In genomic region chr12:104219361-104219892, GRCh38 we compare ENCODE assay signal across 8 cellular contexts. TPM values are rescaled to one million over a fixed set of nuclear protein-coding genes. Genes with fewer than 3 reads are reported as not detected.
DNase-seq lines count a peak whose midpoint lies in the region; ATAC-seq and TF ChIP-seq lines count a peak whose summit lies in the region.

No MANE protein-coding gene starts in this region.

- no peaks in the 10 kb centered on the region for H3K36me3 Mint-ChIP-seq in stimulated activated naive B cell treated with anti-CD40 and anti-IgM and Interleukin-4, amounts not matched to agents 10 μg/mL and 1 μg/mL and 100 μg/mL, for 72 hours

- peak overlapping the region in 1 of 2 donors; percentile 20 for H3K4me3 Mint-ChIP-seq in stimulated activated naive B cell treated with anti-CD40 and anti-IgM and Interleukin-4, amounts not matched to agents 10 μg/mL and 1 μg/mL and 100 μg/mL, for 72 hours

- no peak overlapping the region for H3K4me3 ChIP-seq in cardiac muscle cell

- TF ChIP-seq CTCF in AG09319 (IDR thresholded peaks at IDR 0.05; ENCODE audit: low read depth, low read length) (no peak), VCaP (conservative IDR thresholded peaks at IDR 0.05) (no peak), cardiac muscle cell (IDR thresholded peaks at IDR 0.05; ENCODE audit: low read depth, low read length) (no peak)

- H3K27me3 Mint-ChIP-seq in stimulated activated naive B cell treated with anti-CD40 and anti-IgM and Interleukin-4, amounts not matched to agents 10 μg/mL and 1 μg/mL and 100 μg/mL, for 72 hours: peaks cover 0 to 25% of the 10 kb centered on the region in 2 donors

- no peaks in the 10 kb centered on the region for H3K27me3 ChIP-seq in cardiac muscle cell

- peaks cover 19 to 34% of the 10 kb centered on the region in 2 donors for H3K4me1 Mint-ChIP-seq in stimulated activated naive B cell treated with anti-CD40 and anti-IgM and Interleukin-4, amounts not matched to agents 10 μg/mL and 1 μg/mL and 100 μg/mL, for 72 hours

- peak overlapping the region; percentile 70 for H3K27ac Mint-ChIP-seq in stimulated activated naive B cell treated with anti-CD40 and anti-IgM and Interleukin-4, amounts not matched to agents 10 μg/mL and 1 μg/mL and 100 μg/mL, for 72 hours

- H3K4me1 ChIP-seq in cardiac muscle cell (ENCODE audit: low read depth): peaks cover 4% of the 10 kb centered on the region

- H3K27ac ChIP-seq in VCaP (peak overlapping the region; percentile 97), cardiac muscle cell (peak overlapping the region; percentile 65)

- DNase-seq in AG09319 (ENCODE audit: extremely low read depth, low read depth): peak; percentile 94
- peak; percentile 97 for DNase-seq in HS-5 (ENCODE audit: low read depth)
- DNase-seq in cardiac muscle cell (ENCODE audit: low read depth in 1 of 2, low spot score in 1 of 2): peak in 1 of 2 donors; percentile 99
- no peak for DNase-seq in stimulated activated naive B cell treated with anti-CD40 and anti-IgM and Interleukin-4, amounts not matched to agents 10 μg/mL and 1 μg/mL and 100 μg/mL, for 72 hours
- no peak for DNase-seq in medulla oblongata (ENCODE audit: extremely low spot score)

- no peak for ATAC-seq in stimulated activated naive B cell treated with anti-CD40 and anti-IgM and Interleukin-4, amounts not matched to agents 10 μg/mL and 1 μg/mL and 100 μg/mL, for 72 hours (replicated peaks)
- ATAC-seq in HG03432 (IDR thresholded peaks at IDR 0.05; ENCODE audit: unreplicated experiment) (no peak), HG03159 (IDR thresholded peaks at IDR 0.05; ENCODE audit: unreplicated experiment) (no peak)

- H3K9me3 Mint-ChIP-seq in stimulated activated naive B cell treated with anti-CD40 and anti-IgM and Interleukin-4, amounts not matched to agents 10 μg/mL and 1 μg/mL and 100 μg/mL, for 72 hours: no peaks in the 10 kb centered on the region

- H3K9me3 ChIP-seq in cardiac muscle cell (ENCODE audit: low read depth): no peaks in the 10 kb centered on the region

- H3K36me3 ChIP-seq in cardiac muscle cell: no peaks in the 10 kb centered on the region

RNA-seq across cellular contexts. Expression of gene TXNRD1, which starts 3.8 kb away (rescaled TPM):
- total RNA-seq in cardiac muscle cell: 55.5 and 74.9 TPM in 2 replicates
- 43.5 and 48.3 TPM in 2 replicates for polyA plus RNA-seq in cardiac muscle cell

Comparison
In these comparisons a context has a peak if more than half of its experiments do, and no peak if none do; other contexts are left out.
1. DNase-seq: peak in AG09319 (single experiment) and HS-5 (single experiment); none in stimulated activated naive B cell treated with anti-CD40 and anti-IgM and Interleukin-4, amounts not matched to agents 10 μg/mL and 1 μg/mL and 100 μg/mL, for 72 hours (single experiment) and medulla oblongata (single experiment).